In genomic region chr10:131871673-131872005, GRCh38 we compare ENCODE assay signal across 31 cellular contexts.
"Had no signal": no experiment of that assay in that cellular context is flagged by ENCODE, and none has a peak within 500 bp of the region (broad histone marks: within the 10 kb centered on the region; RNA-seq: fewer than 3 reads in every experiment).

No MANE protein-coding gene starts in this region.

- H3K27ac Mint-ChIP-seq: activated CD4-positive, alpha-beta T cell treated with anti-CD3 and anti-CD28 coated beads, Interleukin-2, amount 10 ng/mL, durations not matched to agents 24 days and 14 days; activated CD8-positive, alpha-beta T cell treated with anti-CD3 and anti-CD28 coated beads for 36 hours; activated naive CD8-positive, alpha-beta T cell treated with anti-CD3 and anti-CD28 coated beads, Interleukin-2, amount 10 ng/mL, durations not matched to agents 7 days and 5 days; activated T-cell treated with anti-CD3 and anti-CD28 coated beads, Interleukin-2, amount 50 U/mL, for 72 hours; activated T-helper 17 cell treated with anti-CD3 and anti-CD28 coated beads, Interleukin-2, amount 50 U/mL, for 72 hours; T-helper 1 cell treated with Interleukin-12 subunit alpha and Interleukin-12 subunit beta and Interleukin-4 antibody, amounts not matched to agents 30 μg/mL and 1 μg/mL, for 36 hours; T-helper 2 cell treated with Interferon-gamma antibody and Interleukin-4, amounts not matched to agents 5 μg/mL and 100 μg/mL, for 36 hours had no signal

- H3K9me3 ChIP-seq: ascending aorta, MG63, Peyer's patch had no signal

- H3K9me3 Mint-ChIP-seq: activated CD4-positive, alpha-beta T cell treated with anti-CD3 and anti-CD28 coated beads, Interleukin-2, amount 10 ng/mL, durations not matched to agents 24 days and 14 days; activated CD8-positive, alpha-beta T cell treated with anti-CD3 and anti-CD28 coated beads for 36 hours; activated naive CD8-positive, alpha-beta T cell treated with anti-CD3 and anti-CD28 coated beads, Interleukin-2, amount 10 ng/mL, durations not matched to agents 7 days and 5 days; activated T-cell treated with anti-CD3 and anti-CD28 coated beads, Interleukin-2, amount 50 U/mL, for 72 hours; activated T-helper 17 cell treated with anti-CD3 and anti-CD28 coated beads, Interleukin-2, amount 50 U/mL, for 72 hours; central memory CD8-positive, alpha-beta T cell; T-helper 1 cell treated with Interleukin-12 subunit alpha and Interleukin-12 subunit beta and Interleukin-4 antibody, amounts not matched to agents 30 μg/mL and 1 μg/mL, for 36 hours; T-helper 2 cell treated with Interferon-gamma antibody and Interleukin-4, amounts not matched to agents 5 μg/mL and 100 μg/mL, for 36 hours had no signal

- H3K4me3 ChIP-seq: ascending aorta, cardiac muscle cell, MG63, Peyer's patch, SK-N-MC had no signal

- H3K36me3 Mint-ChIP-seq: activated naive CD8-positive, alpha-beta T cell treated with anti-CD3 and anti-CD28 coated beads, Interleukin-2, amount 10 ng/mL, durations not matched to agents 7 days and 5 days had no signal

- H3K27ac ChIP-seq: ascending aorta, cardiac muscle cell, Peyer's patch, SK-N-MC had no signal

- H3K36me3 ChIP-seq: ascending aorta, cardiac muscle cell, MG63, Peyer's patch had no signal

- H3K4me1 Mint-ChIP-seq: activated T-helper 17 cell treated with anti-CD3 and anti-CD28 coated beads, Interleukin-2, amount 50 U/mL, for 72 hours had no signal

- DNase-seq: activated CD4-positive, alpha-beta T cell treated with anti-CD3 and anti-CD28 coated beads, Interleukin-2, amount 10 ng/mL, durations not matched to agents 24 days and 14 days; activated CD4-positive, alpha-beta T cell treated with anti-CD3 and anti-CD28 coated beads, Interleukin-2, amount 50 U/mL, for 4 hours; activated CD8-positive, alpha-beta T cell treated with anti-CD3 and anti-CD28 coated beads for 36 hours; activated effector memory CD4-positive, alpha-beta T cell treated with anti-CD3 and anti-CD28 coated beads, Interleukin-2, amount 50 U/mL, for 16 hours; activated naive CD4-positive, alpha-beta T cell; activated naive CD4-positive, alpha-beta T cell treated with anti-CD3 and anti-CD28 coated beads, Interleukin-2, amount 50 U/mL, for 16 hours; activated naive CD8-positive, alpha-beta T cell treated with anti-CD3 and anti-CD28 coated beads, Interleukin-2, amount 10 ng/mL, durations not matched to agents 7 days and 5 days; activated T-cell treated with anti-CD3 and anti-CD28 coated beads, Interleukin-2, amount 50 U/mL, for 1 hour; activated T-cell treated with anti-CD3 and anti-CD28 coated beads, Interleukin-2, amount 50 U/mL, for 72 hours; amygdala; Kasumi-1; KG1; MG63; NCI-H1048; NCI-H1105 treated with DMSO at 0.1 percent for 48 hours; NCI-H1436 treated with DMSO at 0.1 percent for 48 hours; NCI-H1694 treated with DMSO at 0.1 percent for 48 hours; NCI-H2029; NCI-H510A; NCI-H526; NCI-H748 treated with DMSO at 0.1 percent for 48 hours; NK-92 treated with Interleukin-12 subunit alpha and Interleukin-12 subunit beta, amount 100 ng/mL, for 24 hours; RPMI8226 had no signal

- H3K4me1 ChIP-seq: ascending aorta had no signal

- H3K27me3 ChIP-seq: ascending aorta, cardiac muscle cell, MG63, Peyer's patch had no signal

- H3K4me3 Mint-ChIP-seq: activated CD4-positive, alpha-beta T cell treated with anti-CD3 and anti-CD28 coated beads, Interleukin-2, amount 10 ng/mL, durations not matched to agents 24 days and 14 days; activated CD8-positive, alpha-beta T cell treated with anti-CD3 and anti-CD28 coated beads for 36 hours; activated naive CD8-positive, alpha-beta T cell treated with anti-CD3 and anti-CD28 coated beads, Interleukin-2, amount 10 ng/mL, durations not matched to agents 7 days and 5 days; activated T-cell treated with anti-CD3 and anti-CD28 coated beads, Interleukin-2, amount 50 U/mL, for 72 hours; activated T-helper 17 cell treated with anti-CD3 and anti-CD28 coated beads, Interleukin-2, amount 50 U/mL, for 72 hours; central memory CD8-positive, alpha-beta T cell; T-helper 1 cell treated with Interleukin-12 subunit alpha and Interleukin-12 subunit beta and Interleukin-4 antibody, amounts not matched to agents 30 μg/mL and 1 μg/mL, for 36 hours; T-helper 2 cell treated with Interferon-gamma antibody and Interleukin-4, amounts not matched to agents 5 μg/mL and 100 μg/mL, for 36 hours had no signal
